ENCODE assay signal across 16 cellular contexts in genomic region chr1:150553392-150554085, GRCh38. TPM values are rescaled to one million over a fixed set of nuclear protein-coding genes. Genes with fewer than 3 reads are reported as not detected.
DNase-seq lines count a peak whose midpoint lies in the region; ATAC-seq and TF ChIP-seq lines count a peak whose summit lies in the region.
"Had no signal": no experiment of that assay in that cellular context is flagged by ENCODE, and none has a peak within 500 bp of the region (broad histone marks: within the 10 kb centered on the region; RNA-seq: fewer than 3 reads in every experiment).

No MANE protein-coding gene starts in this region.

- H3K27me3 Mint-ChIP-seq in natural killer cell treated with Interleukin-12 subunit alpha and Interleukin-12 subunit beta and Interleukin-15 and Interleukin-18, amount 100 ng/mL, for 72 hours = peaks cover 0 to 7% of the 10 kb centered on the region in 2 donors
- peaks cover 0 to 5% of the 10 kb centered on the region in 2 donors for H3K27me3 Mint-ChIP-seq in natural killer cell (ENCODE audit: low read depth in 2 of 2)
- H3K27me3 Mint-ChIP-seq in activated naive CD8-positive, alpha-beta T cell treated with anti-CD3 and anti-CD28 coated beads for 36 hours = peaks cover 27% of the 10 kb centered on the region

- H3K4me3 ChIP-seq in fibroblast of lung (replicated peaks in 1 of 4; ENCODE audit: control extremely low read depth in 1 of 4, insufficient read depth in 1 of 4, low read depth in 3 of 4, low read length in 4 of 4) (no peak overlapping the region), sigmoid colon (no peak overlapping the region)

- no peak overlapping the region for H3K9ac ChIP-seq in fibroblast of lung (ENCODE audit: insufficient read depth, low read length)
- H3K9ac ChIP-seq: KMS-11 had no signal

- 87 to 91% methylated on average over 23 of the region's 23 CpGs for WGBS in sigmoid colon, 2 donors

- no peaks in the 10 kb centered on the region for H4K20me1 ChIP-seq in fibroblast of lung (ENCODE audit: control insufficient read depth, extremely low read depth, insufficient read depth, low read length)

- no peak overlapping the region for H2AFZ ChIP-seq in fibroblast of lung (ENCODE audit: low read length)

- H3K27me3 ChIP-seq in fibroblast of lung (ENCODE audit: control insufficient read depth, insufficient read depth, low read length) = no peaks in the 10 kb centered on the region
- H3K27me3 ChIP-seq in sigmoid colon = no peaks in the 10 kb centered on the region

- peak; percentile 58 for DNase-seq in natural killer cell treated with Interleukin-12 subunit alpha and Interleukin-12 subunit beta and Interleukin-15 and Interleukin-18, amount 100 ng/mL, for 72 hours (ENCODE audit: low spot score)
- DNase-seq in natural killer cell = no peak
- no peak for DNase-seq in fibroblast of lung (ENCODE audit: low read depth in 2 of 2)
- no peak for DNase-seq in sigmoid colon
- DNase-seq in stimulated activated CD4-positive, alpha-beta T cell treated with anti-CD3 and anti-CD28 coated beads, Interleukin-2, amount 100 ng/mL, for 24 hours = no peak
- no peak for DNase-seq in activated naive CD8-positive, alpha-beta T cell treated with anti-CD3 and anti-CD28 coated beads for 36 hours
- no peak for DNase-seq in left colon
- DNase-seq: activated gamma-delta T cell treated with Interleukin-2 at 50 U/mL for 16 hours; NCI-H1694; stimulated activated CD4-positive, alpha-beta T cell treated with anti-CD3 and anti-CD28 coated beads, Interleukin-1b, Interleukin-23, amount 100 ng/mL, for 48 hours had no signal

- no peaks in the 10 kb centered on the region for H3K9me3 Mint-ChIP-seq in natural killer cell treated with Interleukin-12 subunit alpha and Interleukin-12 subunit beta and Interleukin-15 and Interleukin-18, amount 100 ng/mL, for 72 hours
- H3K9me3 Mint-ChIP-seq in natural killer cell = no peaks in the 10 kb centered on the region
- no peaks in the 10 kb centered on the region for H3K9me3 Mint-ChIP-seq in activated naive CD8-positive, alpha-beta T cell treated with anti-CD3 and anti-CD28 coated beads for 36 hours

- peak overlapping the region in 1 of 2 donors; percentile 82 for H3K27ac Mint-ChIP-seq in natural killer cell treated with Interleukin-12 subunit alpha and Interleukin-12 subunit beta and Interleukin-15 and Interleukin-18, amount 100 ng/mL, for 72 hours
- H3K27ac Mint-ChIP-seq in natural killer cell = no peak overlapping the region
- H3K27ac Mint-ChIP-seq in activated naive CD8-positive, alpha-beta T cell treated with anti-CD3 and anti-CD28 coated beads for 36 hours = no peak overlapping the region

- peak overlapping the region; percentile 69 for H3K27ac ChIP-seq in fibroblast of lung (ENCODE audit: insufficient read depth, low read length)
- H3K27ac ChIP-seq in sigmoid colon = peak overlapping the region; percentile 82 to 91 (median 88)
- H3K27ac ChIP-seq: KMS-11 had no signal

- TF ChIP-seq POLR2A in sigmoid colon (IDR thresholded peaks at IDR 0.05) = no peak

- peaks cover 21 to 24% of the 10 kb centered on the region in 2 donors for H3K4me1 Mint-ChIP-seq in natural killer cell treated with Interleukin-12 subunit alpha and Interleukin-12 subunit beta and Interleukin-15 and Interleukin-18, amount 100 ng/mL, for 72 hours (ENCODE audit: low read depth in 2 of 2)
- H3K4me1 Mint-ChIP-seq in natural killer cell = peaks cover 4 to 32% of the 10 kb centered on the region in 2 donors
- peaks cover 15% of the 10 kb centered on the region for H3K4me1 Mint-ChIP-seq in activated naive CD8-positive, alpha-beta T cell treated with anti-CD3 and anti-CD28 coated beads for 36 hours

- TF ChIP-seq EP300 in sigmoid colon (IDR thresholded peaks at IDR 0.05) = no peak

- no peak overlapping the region for H3K4me3 Mint-ChIP-seq in natural killer cell treated with Interleukin-12 subunit alpha and Interleukin-12 subunit beta and Interleukin-15 and Interleukin-18, amount 100 ng/mL, for 72 hours
- no peak overlapping the region for H3K4me3 Mint-ChIP-seq in natural killer cell
- H3K4me3 Mint-ChIP-seq in activated naive CD8-positive, alpha-beta T cell treated with anti-CD3 and anti-CD28 coated beads for 36 hours = no peak overlapping the region

- H3K36me3 ChIP-seq in fibroblast of lung (ENCODE audit: control insufficient read depth, insufficient read depth, low read length) (peaks cover 9% of the 10 kb centered on the region), sigmoid colon (peaks cover 0 to 16% (median 5%) of the 10 kb centered on the region in 4 donors)

- H3K79me2 ChIP-seq in fibroblast of lung (ENCODE audit: control insufficient read depth, insufficient read depth, low read length) = no peaks in the 10 kb centered on the region

- intact Hi-C loops in natural killer cell (cut with micrococcal nuclease) = no loop called here
- intact Hi-C loops in sigmoid colon (cut with DNase I) = no loop called here
- intact Hi-C loops in left colon (cut with DNase I, micrococcal nuclease) = loop anchor here in 1 of 2 donors (10.0 kb wide), 1 partner anchor 71 kb away; the partner anchor contains the start of gene ENSA

- H3K4me2 ChIP-seq in fibroblast of lung (ENCODE audit: extremely low read depth, insufficient read depth, low read length) = no peak overlapping the region
- H3K4me2 ChIP-seq: KMS-11 had no signal

- H3K4me1 ChIP-seq in fibroblast of lung (ENCODE audit: control insufficient read depth, extremely low read depth, insufficient read depth, low read length) (peaks cover 14% of the 10 kb centered on the region), sigmoid colon (peaks cover 0 to 66% (median 45%) of the 10 kb centered on the region in 4 donors)

- no peak for ATAC-seq in natural killer cell treated with Interleukin-12 subunit alpha and Interleukin-12 subunit beta and Interleukin-15 and Interleukin-18, amount 100 ng/mL, for 72 hours
- ATAC-seq in natural killer cell (no peak), HG03354 (IDR thresholded peaks at IDR 0.05; ENCODE audit: poor library complexity, severe bottlenecking, unreplicated experiment) (no peak), left colon (no peak)

- no peaks in the 10 kb centered on the region for H3K9me3 ChIP-seq in fibroblast of lung (ENCODE audit: control insufficient read depth, insufficient read depth, low read depth, low read length)
- no peaks in the 10 kb centered on the region for H3K9me3 ChIP-seq in sigmoid colon

- no peaks in the 10 kb centered on the region for H3K36me3 Mint-ChIP-seq in natural killer cell treated with Interleukin-12 subunit alpha and Interleukin-12 subunit beta and Interleukin-15 and Interleukin-18, amount 100 ng/mL, for 72 hours
- no peaks in the 10 kb centered on the region for H3K36me3 Mint-ChIP-seq in natural killer cell
- no peaks in the 10 kb centered on the region for H3K36me3 Mint-ChIP-seq in activated naive CD8-positive, alpha-beta T cell treated with anti-CD3 and anti-CD28 coated beads for 36 hours

- TF ChIP-seq CTCF in natural killer cell (IDR thresholded peaks at IDR 0.05) (no peak), fibroblast of lung (conservative IDR thresholded peaks at IDR 0.05 in 1 of 2, IDR thresholded peaks at IDR 0.05 in 1 of 2; ENCODE audit: low read depth in 1 of 2, low read length in 2 of 2) (no peak), sigmoid colon (IDR thresholded peaks at IDR 0.05) (no peak)

RNA-seq across cellular contexts. Expression of gene ADAMTSL4, which starts 4.3 kb away (rescaled TPM):
- 1 to 10 TPM in 1 of 2 donors, under 1 TPM in 1; 0.48 to 1.0 TPM for total RNA-seq in natural killer cell treated with Interleukin-12 subunit alpha and Interleukin-12 subunit beta and Interleukin-15 and Interleukin-18, amount 100 ng/mL, for 72 hours
- total RNA-seq in natural killer cell (1 to 10 TPM; 1.7 to 2.9 (median 2.9) TPM), fibroblast of lung (6.4 and 13.0 TPM in 2 replicates), sigmoid colon (10 to 100 TPM; 14.6 to 36.0 (median 24.3) TPM), left colon (1 to 10 TPM; 6.9 to 9.5 TPM)
- polyA plus RNA-seq in fibroblast of lung (7.3 and 19.8 TPM in 2 replicates), sigmoid colon (10 to 100 TPM in 1 of 3 donors, 1 to 10 TPM in 2; 2.1 to 14.0 (median 4.8) TPM)
- 12.6 and 25.9 TPM in 2 replicates for polyA plus RNA-seq in fibroblast of lung (2012)
- 16.6 and 30.2 TPM in 2 replicates for polyA minus RNA-seq in fibroblast of lung (ENCODE audit: low replicate concordance)
- total RNA-seq in activated naive CD8-positive, alpha-beta T cell treated with anti-CD3 and anti-CD28 coated beads for 36 hours = under 1 TPM; 0.06 to 0.10 TPM

RNA-seq across cellular contexts. Expression of gene MCL1, which starts 25.9 kb away (rescaled TPM):
- 100 to 1,000 TPM; 199 to 333 TPM for total RNA-seq in natural killer cell treated with Interleukin-12 subunit alpha and Interleukin-12 subunit beta and Interleukin-15 and Interleukin-18, amount 100 ng/mL, for 72 hours
- total RNA-seq in natural killer cell = 1,000 to 10,000 TPM in 1 of 3 donors, 100 to 1,000 TPM in 2; 929 to 1,396 (median 938) TPM
- 232 and 233 TPM in 2 replicates for total RNA-seq in fibroblast of lung
- polyA plus RNA-seq in fibroblast of lung = 108 and 136 TPM in 2 replicates
- 105 and 138 TPM in 2 replicates for polyA plus RNA-seq in fibroblast of lung (2012)
- polyA minus RNA-seq in fibroblast of lung (ENCODE audit: low replicate concordance) = 24.4 and 91.5 TPM in 2 replicates
- 100 to 1,000 TPM; 159 to 352 (median 212) TPM for total RNA-seq in sigmoid colon
- polyA plus RNA-seq in sigmoid colon = 100 to 1,000 TPM; 119 to 194 (median 153) TPM
- 100 to 1,000 TPM; 209 to 217 TPM for total RNA-seq in activated naive CD8-positive, alpha-beta T cell treated with anti-CD3 and anti-CD28 coated beads for 36 hours
- total RNA-seq in left colon = 100 to 1,000 TPM; 263 TPM

RNA-seq across cellular contexts. Expression of gene FALEC, which starts 38.0 kb away (rescaled TPM):
- total RNA-seq in natural killer cell treated with Interleukin-12 subunit alpha and Interleukin-12 subunit beta and Interleukin-15 and Interleukin-18, amount 100 ng/mL, for 72 hours = not detected
- total RNA-seq in natural killer cell (not detected), fibroblast of lung (0.83 and 1.0 TPM in 2 replicates), sigmoid colon (not detected), left colon (not detected)
- polyA plus RNA-seq in fibroblast of lung (0.15 TPM in 1 of 2 replicates, not detected in the other), sigmoid colon (under 1 TPM in 1 of 3 donors, not detected in 2; 0.35 TPM)
- polyA plus RNA-seq in fibroblast of lung (2012) = not detected in 2 replicates
- polyA minus RNA-seq in fibroblast of lung (ENCODE audit: low replicate concordance) = not detected in 2 replicates
- total RNA-seq in activated naive CD8-positive, alpha-beta T cell treated with anti-CD3 and anti-CD28 coated beads for 36 hours = not detected
- total RNA-seq: kidney, myocyte, NCI-H460, renal cortical epithelial cell had no signal

RNA-seq across cellular contexts. Expression of gene ECM1, which starts 45.6 kb away (rescaled TPM):
- total RNA-seq in natural killer cell treated with Interleukin-12 subunit alpha and Interleukin-12 subunit beta and Interleukin-15 and Interleukin-18, amount 100 ng/mL, for 72 hours = 1 to 10 TPM; 1.2 to 1.9 TPM
- total RNA-seq in natural killer cell (under 1 TPM in 2 of 3 donors, not detected in 1; 0.42 to 0.43 TPM), fibroblast of lung (7.7 and 25.1 TPM in 2 replicates), sigmoid colon (10 to 100 TPM in 3 of 4 donors, 1 to 10 TPM in 1; 9.2 to 23.8 (median 13.8) TPM), left colon (1 to 10 TPM; 6.3 to 9.1 TPM)
- polyA plus RNA-seq in fibroblast of lung (108 and 137 TPM in 2 replicates), sigmoid colon (1 to 10 TPM; 2.1 to 8.7 (median 3.0) TPM)
- polyA plus RNA-seq in fibroblast of lung (2012) = 171 and 192 TPM in 2 replicates
- 162 and 245 TPM in 2 replicates for polyA minus RNA-seq in fibroblast of lung (ENCODE audit: low replicate concordance)
- under 1 TPM; 0.88 to 0.99 TPM for total RNA-seq in activated naive CD8-positive, alpha-beta T cell treated with anti-CD3 and anti-CD28 coated beads for 36 hours
